In genomic region chr1:234315091-234315541, GRCh38 we compare ENCODE assay signal across 1 cellular context.
TF ChIP-seq lines count a peak whose summit lies in the region.

No MANE protein-coding gene starts in this region.

TF ChIP-seq in HepG2, 621 proteins besides CTCF, POLR2A, EP300 and RAD21 (continued from another document):
- TF ChIP-seq ZNF770 (CRISPR knock-in tag; IDR thresholded peaks at IDR 0.05) = no peak
- no peak for TF ChIP-seq RFX3 (CRISPR knock-in tag; IDR thresholded peaks at IDR 0.05)
- TF ChIP-seq ARHGAP35 (CRISPR knock-in tag; IDR thresholded peaks at IDR 0.05; ENCODE audit: borderline replicate concordance) = no peak
- TF ChIP-seq ZBTB46 (CRISPR knock-in tag; IDR thresholded peaks at IDR 0.05; ENCODE audit: borderline replicate concordance) = no peak
- TF ChIP-seq ZSCAN21 (CRISPR knock-in tag; IDR thresholded peaks at IDR 0.05; ENCODE audit: borderline replicate concordance) = no peak
- TF ChIP-seq LCORL (IDR thresholded peaks at IDR 0.05) = no peak
- no peak for TF ChIP-seq LCORL (CRISPR knock-in tag; IDR thresholded peaks at IDR 0.05)
- no peak for TF ChIP-seq NFIC (IDR thresholded peaks at IDR 0.05; ENCODE audit: low read length)
- no peak for TF ChIP-seq HINFP (CRISPR knock-in tag; IDR thresholded peaks at IDR 0.05; ENCODE audit: low read depth)
TF ChIP-seq in HepG2: peak in this region for 0.
